12 cellular contexts compared by ENCODE assay signal in genomic region chr2:220315098-220315785, GRCh38.
"Had no signal": no experiment of that assay in that cellular context is flagged by ENCODE, and none has a peak within 500 bp of the region (broad histone marks: within the 10 kb centered on the region; RNA-seq: fewer than 3 reads in every experiment).

No MANE protein-coding gene starts in this region.

- H3K36me3 ChIP-seq: adrenal gland had no signal

- H3K27me3 ChIP-seq: adrenal gland had no signal

- ATAC-seq: naive thymus-derived CD8-positive, alpha-beta T cell; psoas muscle; WTC11 had no signal

- H3K4me3 ChIP-seq: adrenal gland, coronary artery, psoas muscle had no signal

- H3K4me1 ChIP-seq: adrenal gland, psoas muscle had no signal

- H3K27ac ChIP-seq: adrenal gland, coronary artery, psoas muscle had no signal

- DNase-seq: activated CD4-positive, alpha-beta T cell treated with anti-CD3 and anti-CD28 coated beads, Interleukin-2, amount 10 ng/mL, durations not matched to agents 24 days and 14 days; activated naive CD4-positive, alpha-beta T cell treated with anti-CD3 and anti-CD28 coated beads, Interleukin-2, amount 50 U/mL, for 16 hours; adrenal gland; central memory CD4-positive, alpha-beta T cell; effector CD4-positive, alpha-beta T cell; hypothalamus; naive thymus-derived CD8-positive, alpha-beta T cell; psoas muscle; stimulated activated CD4-positive, alpha-beta T cell treated with anti-CD3 and anti-CD28 coated beads, Interleukin-2, amount 100 ng/mL, for 48 hours; stimulated activated naive CD4-positive, alpha-beta T cell treated with Interleukin-2 at 50 U/mL for 16 hours had no signal

- H3K9me3 ChIP-seq: adrenal gland, psoas muscle had no signal
